8 cellular contexts compared by ENCODE assay signal in the genomic region with DNA sequence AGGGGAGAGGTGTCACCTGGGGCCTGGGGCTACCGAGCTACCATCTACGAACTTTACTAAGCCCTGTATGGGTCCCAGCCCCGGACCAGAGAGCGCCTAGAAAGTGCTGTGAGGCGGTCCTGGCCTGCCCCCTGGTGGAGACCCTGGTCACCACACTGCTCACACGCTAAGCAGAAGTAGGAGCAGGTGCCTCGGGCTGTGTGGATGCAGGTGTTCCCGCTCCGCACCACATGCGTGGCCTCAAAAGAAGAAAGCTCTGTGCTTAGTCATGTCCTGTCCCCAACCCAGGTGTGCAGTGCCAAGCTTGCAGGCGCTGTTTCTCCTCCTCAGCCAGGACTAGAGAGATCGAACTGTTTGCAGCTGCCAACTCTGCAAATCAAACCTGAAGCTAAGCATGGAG. TPM values are rescaled to one million over a fixed set of nuclear protein-coding genes. Genes with fewer than 3 reads are reported as not detected.
A peak's percentile ranks its signal among the peaks of the same experiment; 100 is the strongest.
DNase-seq lines count a peak whose midpoint lies in the region; ATAC-seq and TF ChIP-seq lines count a peak whose summit lies in the region.
"Not testable (repeated sequence)": the region's sequence is repeated elsewhere in the genome, so short reads cannot be mapped to it uniquely, and the experiment has no call there.

No MANE protein-coding gene starts in this region.

- not testable (repeated sequence) for H2AK5ac ChIP-seq in IMR-90 (ENCODE audit: low read depth, low read length)

- intact Hi-C loops in Caco-2 (cut with micrococcal nuclease; ENCODE audit: unreplicated experiment); IMR-90 (cut with micrococcal nuclease); body of pancreas (cut with DNase I): not testable (repeated sequence)

- not testable (repeated sequence) for H3K27ac ChIP-seq in IMR-90 (ENCODE audit: insufficient read depth, low read length); body of pancreas; neural progenitor cell; suprapubic skin
- H3K27ac ChIP-seq in OCI-LY3 (ENCODE audit: low read length), result peak overlapping the region; percentile 32; the same call in 1 of the 2 replicates

- H3K27me3 ChIP-seq in Caco-2 (replicated peaks; ENCODE audit: control insufficient read depth, insufficient read depth, low read length); IMR-90 (ENCODE audit: control insufficient read depth, insufficient read depth, low read length); OCI-LY3 (ENCODE audit: low read depth, low read length); body of pancreas; suprapubic skin: not testable (repeated sequence)
- peaks cover 16% of the 10 kb centered on the region for H3K27me3 ChIP-seq in neural progenitor cell

- H3K18ac ChIP-seq in IMR-90 (ENCODE audit: low read depth, low read length), result not testable (repeated sequence)

- not testable (repeated sequence) for TF ChIP-seq POLR2A in IMR-90 (IDR thresholded peaks at IDR 0.05; ENCODE audit: low read depth, low read length); body of pancreas (IDR thresholded peaks at IDR 0.05); suprapubic skin (IDR thresholded peaks at IDR 0.05)

- dilution Hi-C loops in IMR-90 (cut with HindIII; ENCODE audit: low sequenced_read_pairs, unreplicated experiment), result not testable (repeated sequence)

- not testable (repeated sequence) for H2BK120ac ChIP-seq in IMR-90 (ENCODE audit: low read depth, low read length)

- not testable (repeated sequence) for H3K56ac ChIP-seq in IMR-90 (ENCODE audit: extremely low read depth, insufficient read depth, low read length)

- H3K27ac Mint-ChIP-seq in Caco-2 (ENCODE audit: unreplicated experiment); neural progenitor cell: not testable (repeated sequence)
- peak overlapping the region; percentile 33 for H3K27ac Mint-ChIP-seq in glutamatergic neuron (ENCODE audit: unreplicated experiment)

- in situ Hi-C loops in IMR-90 (cut with MboI; ENCODE audit: low sequenced_read_pairs), result not testable (repeated sequence)

- not testable (repeated sequence) for H3K4me1 ChIP-seq in Caco-2; IMR-90 (ENCODE audit: control insufficient read depth, insufficient read depth, low read length); body of pancreas; neural progenitor cell
- peaks cover 23% of the 10 kb centered on the region for H3K4me1 ChIP-seq in OCI-LY3 (ENCODE audit: low read length)
- peaks cover 20% of the 10 kb centered on the region for H3K4me1 ChIP-seq in suprapubic skin

- not testable (repeated sequence) for H3K4me3 Mint-ChIP-seq in Caco-2 (ENCODE audit: unreplicated experiment); glutamatergic neuron (ENCODE audit: unreplicated experiment); neural progenitor cell

- not testable (repeated sequence) for TF ChIP-seq EP300 in suprapubic skin (IDR thresholded peaks at IDR 0.05)

- H2AFZ ChIP-seq in IMR-90 (replicated peaks; ENCODE audit: low read length, poor library complexity); OCI-LY3 (ENCODE audit: low read depth, low read length); neural progenitor cell (replicated peaks): not testable (repeated sequence)

- TF ChIP-seq CTCF in Caco-2 (IDR thresholded peaks at IDR 0.05; ENCODE audit: insufficient read depth in 1 of 2, low read depth in 1 of 2, low read length in 1 of 2, severe bottlenecking in 1 of 2, unreplicated experiment in 1 of 2) (peak; percentile 65 to 66), IMR-90 (conservative IDR thresholded peaks at IDR 0.05; ENCODE audit: low read depth, low read length) (peak; percentile 43), OCI-LY3 (IDR thresholded peaks at IDR 0.05; ENCODE audit: low read depth, low read length) (peak; percentile 35), body of pancreas (IDR thresholded peaks at IDR 0.05) (peak; percentile 37 to 84 (median 73)), glutamatergic neuron (IDR thresholded peaks at IDR 0.05; ENCODE audit: partially characterized antibody, unreplicated experiment) (peak; percentile 74), neural progenitor cell (IDR thresholded peaks at IDR 0.05) (peak; percentile 65), suprapubic skin (IDR thresholded peaks at IDR 0.05) (peak; percentile 26 to 64)

- not testable (repeated sequence) for H2AK9ac ChIP-seq in IMR-90 (replicated peaks; ENCODE audit: low read depth, low read length, poor library complexity)

- not testable (repeated sequence) for H4K20me1 ChIP-seq in IMR-90 (ENCODE audit: insufficient read depth, low read length); neural progenitor cell (ENCODE audit: low read depth)
- peaks cover 36% of the 10 kb centered on the region for H4K20me1 ChIP-seq in OCI-LY3 (ENCODE audit: insufficient read depth, low read length)

- not testable (repeated sequence) for H3K4me1 Mint-ChIP-seq in Caco-2 (ENCODE audit: low read depth, unreplicated experiment); glutamatergic neuron (ENCODE audit: low read depth, unreplicated experiment)
- peaks cover 14% of the 10 kb centered on the region for H3K4me1 Mint-ChIP-seq in neural progenitor cell

- H2BK5ac ChIP-seq in IMR-90 (ENCODE audit: low read depth, low read length, poor library complexity, severe bottlenecking), result not testable (repeated sequence)

- not testable (repeated sequence) for H4K91ac ChIP-seq in IMR-90 (ENCODE audit: insufficient read depth, low read depth, low read length)

- H3K27me3 Mint-ChIP-seq in Caco-2 (ENCODE audit: insufficient read depth, unreplicated experiment), result not testable (repeated sequence)
- H3K27me3 Mint-ChIP-seq in glutamatergic neuron (ENCODE audit: unreplicated experiment) (peaks cover 20% of the 10 kb centered on the region), neural progenitor cell (ENCODE audit: insufficient read depth, low read depth) (peaks cover 26% of the 10 kb centered on the region)

- not testable (repeated sequence) for H3K14ac ChIP-seq in IMR-90 (replicated peaks; ENCODE audit: low read depth, low read length)

- H3K36me3 Mint-ChIP-seq in Caco-2 (ENCODE audit: insufficient read depth, unreplicated experiment); glutamatergic neuron (ENCODE audit: unreplicated experiment); neural progenitor cell: not testable (repeated sequence)

- not testable (repeated sequence) for H4K8ac ChIP-seq in IMR-90 (ENCODE audit: low read depth in 2 of 2, low read length in 2 of 2)

- not testable (repeated sequence) for H2BK20ac ChIP-seq in IMR-90 (ENCODE audit: low read depth, low read length)

- not testable (repeated sequence) for H3K23ac ChIP-seq in IMR-90 (ENCODE audit: low read depth, low read length)

- no CpG with 5 or more reads among the region's 12 CpGs for WGBS in IMR-90 (ENCODE audit: extremely low coverage in 2 of 2, insufficient read length in 1 of 2), 2 experiments
- 16 to 40% methylated on average over 1 to 12 of the region's 12 CpGs for WGBS in body of pancreas, 2 donors
- WGBS in suprapubic skin, result 0% methylated on average over 1 of the region's 12 CpGs

- DNase-seq in Caco-2 (peak; percentile 64 to 72), body of pancreas (peak; percentile 61 to 82 (median 70)), glutamatergic neuron (peak; percentile 48), neural progenitor cell (ENCODE audit: low spot score) (peak; percentile 56), suprapubic skin (ENCODE audit: low spot score in 2 of 2) (peak; percentile 60 to 79)
- DNase-seq in IMR-90, result not testable (repeated sequence)
- DNase-seq in activated CD4-positive, alpha-beta T cell treated with anti-CD3 and anti-CD28 coated beads, Interleukin-2, amount 50 U/mL, for 48 hours, result peak; percentile 39 to 54

- not testable (repeated sequence) for H2BK15ac ChIP-seq in IMR-90 (ENCODE audit: low read depth, low read length)

- H3K4me3 ChIP-seq in Caco-2 (ENCODE audit: low read depth, low read length); IMR-90 (ENCODE audit: insufficient read depth, low read depth, low read length); OCI-LY3 (ENCODE audit: low read length); body of pancreas; neural progenitor cell; suprapubic skin: not testable (repeated sequence)

- H3K4me2 ChIP-seq in IMR-90 (ENCODE audit: low read depth, low read length); OCI-LY3 (ENCODE audit: low read length); neural progenitor cell: not testable (repeated sequence)

- not testable (repeated sequence) for H3K79me1 ChIP-seq in IMR-90 (ENCODE audit: low read depth in 1 of 2, low read length in 2 of 2)

- CTCF ChIA-PET in Caco-2 (lab: Charles Lee), result interaction anchor here (1.1 to 1.2 kb wide), 2 partner anchors 14 to 38 kb away, joined by 4 to 5 read pairs; no protein-coding TSS in a partner anchor
- CTCF ChIA-PET in IMR-90 (lab: Yijun Ruan, JAX), result interaction anchor here (0.6 kb wide), 1 partner anchor 400 kb away, joined by 3 read pairs; no protein-coding TSS in a partner anchor

- BruUV-seq in Caco-2 (replicated peaks; lab: Mats Ljungman, UMichigan); IMR-90 (replicated peaks; lab: Mats Ljungman, UMichigan): not testable (repeated sequence)

- H3F3A ChIP-seq in neural progenitor cell (ENCODE audit: low read depth), result not testable (repeated sequence)

- not testable (repeated sequence) for H3K9me3 ChIP-seq in Caco-2; IMR-90 (ENCODE audit: control insufficient read depth, insufficient read depth, low read length); OCI-LY3 (ENCODE audit: insufficient read depth, low read length); body of pancreas; neural progenitor cell (ENCODE audit: low read depth); suprapubic skin

- not testable (repeated sequence) for H3K36me3 ChIP-seq in Caco-2 (ENCODE audit: control insufficient read depth, insufficient read depth, low read length); IMR-90 (ENCODE audit: control insufficient read depth, insufficient read depth, low read length); body of pancreas (replicated peaks in 1 of 2; ENCODE audit: insufficient read depth in 1 of 2, low read depth in 2 of 2); neural progenitor cell; suprapubic skin
- H3K36me3 ChIP-seq in OCI-LY3 (replicated peaks; ENCODE audit: low read depth, low read length), result peaks cover 29% of the 10 kb centered on the region

- not testable (repeated sequence) for H3K9me1 ChIP-seq in IMR-90 (ENCODE audit: insufficient read depth, low read length)

- H4K5ac ChIP-seq in IMR-90 (ENCODE audit: low read depth, low read length), result not testable (repeated sequence)

- H3K79me2 ChIP-seq in OCI-LY3 (ENCODE audit: low read length); neural progenitor cell (ENCODE audit: low read depth): not testable (repeated sequence)

- not testable (repeated sequence) for ATAC-seq in IMR-90 (ENCODE audit: low read depth); body of pancreas

- TF ChIP-seq RAD21 in IMR-90 (IDR thresholded peaks at IDR 0.05; ENCODE audit: low read length), result peak; percentile 40

- H3K9me3 Mint-ChIP-seq in Caco-2 (ENCODE audit: unreplicated experiment); glutamatergic neuron (ENCODE audit: unreplicated experiment); neural progenitor cell: not testable (repeated sequence)

- H3K9ac ChIP-seq in IMR-90 (ENCODE audit: low read depth, low read length); OCI-LY3 (ENCODE audit: low read length); neural progenitor cell: not testable (repeated sequence)

- POLR2A ChIA-PET in Caco-2 (lab: Charles Lee); IMR-90 (lab: Charles Lee; ENCODE audit: unreplicated experiment): not testable (repeated sequence)

- not testable (repeated sequence) for H3K4ac ChIP-seq in IMR-90 (ENCODE audit: low read depth, low read length)

RNA-seq across cellular contexts. Expression of gene UNC93B1, which starts 10.1 kb away (rescaled TPM):
- 26.5 and 29.3 TPM in 2 replicates for total RNA-seq in Caco-2 (2022)
- total RNA-seq in IMR-90 (2012; rRNA removed), result 10.6 and 10.9 TPM in 2 replicates
- polyA plus RNA-seq in IMR-90 (2012; rRNA removed), result 18.8 and 19.2 TPM in 2 replicates
- polyA plus RNA-seq in IMR-90 (2012; cell fraction: cytosol; rRNA removed), result 10.1 and 28.4 TPM in 2 replicates
- polyA plus RNA-seq in IMR-90 (2012; cell fraction: nucleus; rRNA removed; ENCODE audit: low replicate concordance), result 48.5 and 108 TPM in 2 replicates
- 10 to 100 TPM; 33.9 to 40.5 TPM for total RNA-seq in body of pancreas
- 0.86 TPM for total RNA-seq in glutamatergic neuron (ENCODE audit: unreplicated experiment)
- 8.8 and 11.1 TPM in 2 replicates for total RNA-seq in neural progenitor cell (ENCODE audit: low replicate concordance)
- total RNA-seq in suprapubic skin, result 10 to 100 TPM; 22.7 to 34.3 (median 28.1) TPM

RNA-seq across cellular contexts. Expression of gene ALDH3B1, which starts 16.3 kb away (rescaled TPM):
- total RNA-seq in Caco-2 (2022) (8.2 and 9.1 TPM in 2 replicates), IMR-90 (2012; rRNA removed) (11.8 and 11.9 TPM in 2 replicates), body of pancreas (10 to 100 TPM; 15.2 to 18.4 TPM), glutamatergic neuron (ENCODE audit: unreplicated experiment) (0.22 TPM), neural progenitor cell (ENCODE audit: low replicate concordance) (0.12 TPM in 1 of 2 replicates, not detected in the other), suprapubic skin (1 to 10 TPM; 3.2 to 6.4 (median 5.9) TPM)
- 22.8 and 28.5 TPM in 2 replicates for polyA plus RNA-seq in IMR-90 (2012; rRNA removed)
- polyA plus RNA-seq in IMR-90 (2012; cell fraction: cytosol; rRNA removed), result 18.0 and 34.9 TPM in 2 replicates
- polyA plus RNA-seq in IMR-90 (2012; cell fraction: nucleus; rRNA removed; ENCODE audit: low replicate concordance), result 29.6 and 66.4 TPM in 2 replicates

RNA-seq across cellular contexts. Expression of gene NDUFS8, which starts 36.7 kb away (rescaled TPM):
- total RNA-seq in Caco-2 (2022) (309 and 334 TPM in 2 replicates), IMR-90 (2012; rRNA removed) (80.0 and 85.9 TPM in 2 replicates), body of pancreas (100 to 1,000 TPM; 108 to 109 TPM), glutamatergic neuron (ENCODE audit: unreplicated experiment) (136 TPM), neural progenitor cell (ENCODE audit: low replicate concordance) (46.7 and 149 TPM in 2 replicates), suprapubic skin (100 to 1,000 TPM in 3 of 4 donors, 10 to 100 TPM in 1; 90.8 to 155 (median 148) TPM)
- polyA plus RNA-seq in IMR-90 (2012; rRNA removed), result 131 and 165 TPM in 2 replicates
- polyA plus RNA-seq in IMR-90 (2012; cell fraction: cytosol; rRNA removed), result 305 and 345 TPM in 2 replicates
- 87.1 and 239 TPM in 2 replicates for polyA plus RNA-seq in IMR-90 (2012; cell fraction: nucleus; rRNA removed; ENCODE audit: low replicate concordance)

RNA-seq across cellular contexts. Expression of gene TCIRG1, which starts 45.0 kb away (rescaled TPM):
- total RNA-seq in Caco-2 (2022) (2.7 and 2.8 TPM in 2 replicates), IMR-90 (2012; rRNA removed) (25.3 and 30.8 TPM in 2 replicates), body of pancreas (100 to 1,000 TPM; 488 to 798 TPM), glutamatergic neuron (ENCODE audit: unreplicated experiment) (47.2 TPM), neural progenitor cell (ENCODE audit: low replicate concordance) (10.7 and 19.4 TPM in 2 replicates), suprapubic skin (10 to 100 TPM; 19.4 to 50.9 (median 41.2) TPM)
- polyA plus RNA-seq in IMR-90 (2012; rRNA removed), result 117 and 148 TPM in 2 replicates
- polyA plus RNA-seq in IMR-90 (2012; cell fraction: cytosol; rRNA removed), result 31.2 and 68.1 TPM in 2 replicates
- polyA plus RNA-seq in IMR-90 (2012; cell fraction: nucleus; rRNA removed; ENCODE audit: low replicate concordance), result 905 and 2,934 TPM in 2 replicates
